In the genomic region with DNA sequence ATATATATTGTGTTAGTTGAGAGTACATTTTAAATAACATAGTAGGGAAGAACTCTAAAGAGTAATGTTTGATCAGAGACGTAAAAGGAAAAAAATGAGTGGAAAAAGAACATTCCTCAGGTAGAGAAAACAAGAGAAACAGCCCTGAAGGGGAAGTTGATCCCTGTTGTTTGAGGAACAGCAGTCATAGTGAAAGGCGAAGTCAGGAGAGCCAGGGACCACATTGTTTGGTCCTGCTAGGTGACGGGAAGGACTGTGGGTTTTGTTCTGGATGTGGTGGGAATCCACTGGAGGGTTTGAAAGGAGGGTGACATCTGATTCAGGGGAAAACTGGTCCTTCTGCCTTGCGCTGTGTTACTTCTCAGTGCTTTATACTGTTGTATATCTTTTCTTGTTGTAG, we compare ENCODE assay signal across 18 cellular contexts. TPM values are rescaled to one million over a fixed set of nuclear protein-coding genes. Genes with fewer than 3 reads are reported as not detected.
DNase-seq lines count a peak whose midpoint lies in the region; ATAC-seq and TF ChIP-seq lines count a peak whose summit lies in the region.
"Had no signal": no experiment of that assay in that cellular context is flagged by ENCODE, and none has a peak within 500 bp of the region (broad histone marks: within the 10 kb centered on the region; RNA-seq: fewer than 3 reads in every experiment).

No MANE protein-coding gene starts in this region.

- H2BK5ac ChIP-seq in mesendoderm (ENCODE audit: low read length), result no peak overlapping the region

- no peak overlapping the region for H3K4me3 ChIP-seq in mesendoderm (ENCODE audit: low read length)
- no peak overlapping the region for H3K4me3 ChIP-seq in vagina
- H3K4me3 ChIP-seq: HAP-1, left lung had no signal

- no peak overlapping the region for H4K5ac ChIP-seq in mesendoderm (ENCODE audit: low read length)

- no peak overlapping the region for H3K4me3 Mint-ChIP-seq in activated CD4-positive, alpha-beta T cell treated with anti-CD3 and anti-CD28 coated beads for 36 hours
- H3K4me3 Mint-ChIP-seq: central memory CD8-positive, alpha-beta T cell; T-helper 1 cell treated with Interleukin-12 subunit alpha and Interleukin-12 subunit beta and Interleukin-4 antibody, amounts not matched to agents 30 μg/mL and 1 μg/mL, for 36 hours had no signal

- no peak overlapping the region for H3K56ac ChIP-seq in mesendoderm (ENCODE audit: low read length)

- H3K23ac ChIP-seq in mesendoderm (ENCODE audit: low read length), result peak overlapping the region; percentile 66

- no peak overlapping the region for H3K18ac ChIP-seq in mesendoderm (ENCODE audit: low read length)

- H2BK15ac ChIP-seq in mesendoderm (replicated peaks; ENCODE audit: low read depth), result no peak overlapping the region

- H3K4me1 ChIP-seq in mesendoderm (ENCODE audit: control insufficient read depth, low read depth, low read length) (no peaks in the 10 kb centered on the region), vagina (peaks cover 59% of the 10 kb centered on the region)
- H3K4me1 ChIP-seq: HAP-1 had no signal

- POLR2A ChIA-PET in activated CD4-positive, alpha-beta T cell treated with anti-CD3 and anti-CD28 coated beads for 36 hours (lab: Charles Lee), result no interaction called here

- no peaks in the 10 kb centered on the region for H3K9me3 Mint-ChIP-seq in activated CD4-positive, alpha-beta T cell treated with anti-CD3 and anti-CD28 coated beads for 36 hours (ENCODE audit: low read depth)
- H3K9me3 Mint-ChIP-seq: central memory CD8-positive, alpha-beta T cell; T-helper 1 cell treated with Interleukin-12 subunit alpha and Interleukin-12 subunit beta and Interleukin-4 antibody, amounts not matched to agents 30 μg/mL and 1 μg/mL, for 36 hours had no signal

- peak overlapping the region; percentile 59 for H3K27ac ChIP-seq in VCaP
- H3K27ac ChIP-seq in mesendoderm (ENCODE audit: low read depth, low read length), result no peak overlapping the region
- H3K27ac ChIP-seq in substantia nigra (ENCODE audit: low read depth, low read length, poor library complexity, severe bottlenecking), result peak overlapping the region; percentile 59
- no peak overlapping the region for H3K27ac ChIP-seq in vagina
- H3K27ac ChIP-seq: left lung had no signal

- H3K36me3 Mint-ChIP-seq in activated CD4-positive, alpha-beta T cell treated with anti-CD3 and anti-CD28 coated beads for 36 hours (ENCODE audit: low read depth), result peaks cover 45% of the 10 kb centered on the region

- ATAC-seq in activated CD4-positive, alpha-beta T cell treated with anti-CD3 and anti-CD28 coated beads for 36 hours, result no peak
- ATAC-seq in HG02852 (IDR thresholded peaks at IDR 0.05; ENCODE audit: unreplicated experiment), result no peak
- ATAC-seq: left lung, Right ventricle myocardium inferior had no signal

- H3K36me3 ChIP-seq in mesendoderm (ENCODE audit: control insufficient read depth, insufficient read depth, low read length) (peaks cover 5% of the 10 kb centered on the region), vagina (peaks cover 0 to 18% of the 10 kb centered on the region in 2 donors)

- intact Hi-C loops in activated CD4-positive, alpha-beta T cell treated with anti-CD3 and anti-CD28 coated beads for 36 hours (cut with DNase I, micrococcal nuclease), result no loop called here
- intact Hi-C loops in vagina (cut with DNase I), result no loop called here

- H3K4me1 Mint-ChIP-seq in activated CD4-positive, alpha-beta T cell treated with anti-CD3 and anti-CD28 coated beads for 36 hours, result peaks cover 55% of the 10 kb centered on the region

- no peak overlapping the region for H3K4ac ChIP-seq in mesendoderm (ENCODE audit: low read depth, low read length)

- H2BK120ac ChIP-seq in mesendoderm (ENCODE audit: low read depth, low read length), result no peak overlapping the region

- WGBS in mesendoderm (ENCODE audit: extremely low coverage, insufficient coverage, low lambda C conversion rate), result no CpG with 5 or more reads among the region's 4 CpGs

- H3K9me3 ChIP-seq in vagina, result no peaks in the 10 kb centered on the region
- H3K9me3 ChIP-seq: HAP-1, left lung had no signal

- TF ChIP-seq POLR2A in vagina (IDR thresholded peaks at IDR 0.05), result no peak

- H3K27ac Mint-ChIP-seq in activated CD4-positive, alpha-beta T cell treated with anti-CD3 and anti-CD28 coated beads for 36 hours, result peak overlapping the region; percentile 34
- H3K27ac Mint-ChIP-seq: T-helper 1 cell treated with Interleukin-12 subunit alpha and Interleukin-12 subunit beta and Interleukin-4 antibody, amounts not matched to agents 30 μg/mL and 1 μg/mL, for 36 hours had no signal

- no peak for TF ChIP-seq CTCF in VCaP (conservative IDR thresholded peaks at IDR 0.05)
- TF ChIP-seq CTCF in vagina (IDR thresholded peaks at IDR 0.05), result no peak

- H3K4me2 ChIP-seq in mesendoderm (ENCODE audit: low read length), result no peak overlapping the region

- peaks cover 18% of the 10 kb centered on the region for H3K79me1 ChIP-seq in mesendoderm (ENCODE audit: low read length)

- peaks cover 40% of the 10 kb centered on the region for H3K79me2 ChIP-seq in mesendoderm (ENCODE audit: control insufficient read depth, insufficient read depth, low read length)

- CTCF ChIA-PET in activated CD4-positive, alpha-beta T cell treated with anti-CD3 and anti-CD28 coated beads for 36 hours (lab: Charles Lee), result interaction anchor here (0.8 kb wide), 1 partner anchor 51 kb away, joined by 3 read pairs; no protein-coding TSS in a partner anchor

- no peaks in the 10 kb centered on the region for H3K27me3 Mint-ChIP-seq in activated CD4-positive, alpha-beta T cell treated with anti-CD3 and anti-CD28 coated beads for 36 hours
- H3K27me3 Mint-ChIP-seq: central memory CD8-positive, alpha-beta T cell had no signal

- no peak for DNase-seq in activated CD4-positive, alpha-beta T cell treated with anti-CD3 and anti-CD28 coated beads for 36 hours
- DNase-seq in activated CD4-positive, alpha-beta T cell treated with anti-CD3 and anti-CD28 coated beads, Interleukin-2, amount 50 U/mL, for 4 hours, result no peak
- DNase-seq in mesendoderm (no peak), substantia nigra (lab: John Stamatoyannopoulos, UW) (peak in 4 of 49 donors; percentile 7 to 22 (median 12)), vagina (ENCODE audit: extremely low spot score in 2 of 2) (no peak), NCI-H1105 treated with DMSO at 0.1 percent for 48 hours (lab: John Stamatoyannopoulos, UW) (no peak)
- DNase-seq: COR-L47; left lung; NCI-H1048; NCI-H2107; stimulated activated CD4-positive, alpha-beta T cell treated with anti-CD3 and anti-CD28 coated beads, Interleukin-15, amount 100 ng/mL, for 24 hours had no signal

- H3K9ac ChIP-seq in mesendoderm (ENCODE audit: low read length), result no peak overlapping the region

- H4K8ac ChIP-seq in mesendoderm (ENCODE audit: low read depth, low read length), result no peak overlapping the region

- H2AK5ac ChIP-seq in mesendoderm (ENCODE audit: low read length), result no peak overlapping the region

- H3K27me3 ChIP-seq in mesendoderm (ENCODE audit: insufficient read depth, low read length, poor library complexity), result no peaks in the 10 kb centered on the region
- no peaks in the 10 kb centered on the region for H3K27me3 ChIP-seq in vagina
- H3K27me3 ChIP-seq: left lung had no signal

RNA-seq across cellular contexts. Expression of gene DDI2, which starts 9.0 kb away (rescaled TPM):
- total RNA-seq in activated CD4-positive, alpha-beta T cell treated with anti-CD3 and anti-CD28 coated beads for 36 hours, result 10 to 100 TPM; 30.2 to 34.0 TPM
- 16.4 TPM for polyA plus RNA-seq in mesendoderm (2013, experiment 1 of 2)
- polyA plus RNA-seq in mesendoderm (2013, experiment 2 of 2), result 15.8 TPM
- total RNA-seq in vagina, result 59.2 TPM

RNA-seq across cellular contexts. Expression of gene AGMAT, which starts 41.4 kb away (rescaled TPM):
- 10 to 100 TPM; 18.1 to 24.0 TPM for total RNA-seq in activated CD4-positive, alpha-beta T cell treated with anti-CD3 and anti-CD28 coated beads for 36 hours
- polyA plus RNA-seq in mesendoderm (2013, experiment 1 of 2), result 4.0 TPM
- polyA plus RNA-seq in mesendoderm (2013, experiment 2 of 2), result 3.8 TPM
- total RNA-seq in vagina, result 1.5 TPM
- total RNA-seq: A172 had no signal

RNA-seq across cellular contexts. Expression of gene PLEKHM2, which starts 57.9 kb away (rescaled TPM):
- 10 to 100 TPM; 48.2 to 50.1 TPM for total RNA-seq in activated CD4-positive, alpha-beta T cell treated with anti-CD3 and anti-CD28 coated beads for 36 hours
- polyA plus RNA-seq in mesendoderm (2013, experiment 1 of 2), result 39.7 TPM
- 38.3 TPM for polyA plus RNA-seq in mesendoderm (2013, experiment 2 of 2)
- total RNA-seq in vagina, result 56.2 TPM

Comparison
In these comparisons a context has a peak if more than half of its experiments do, and no peak if none do; other contexts are left out.
1. H3K27ac ChIP-seq: peak in VCaP (single experiment) and substantia nigra (single experiment); none in mesendoderm (single experiment) and vagina (single experiment).